ENCODE assay signal across 9 cellular contexts in genomic region chr5:37734114-37734513, GRCh38.
"Had no signal": no experiment of that assay in that cellular context is flagged by ENCODE, and none has a peak within 500 bp of the region (broad histone marks: within the 10 kb centered on the region; RNA-seq: fewer than 3 reads in every experiment).

No MANE protein-coding gene starts in this region.

- H3K9ac ChIP-seq: GM23248 had no signal

- H3K4me1 ChIP-seq: HAP-1 had no signal

- H3K36me3 ChIP-seq: HAP-1 had no signal

- H3K9me3 ChIP-seq: HAP-1 had no signal

- H2AFZ ChIP-seq: GM23248 had no signal

- H3K4me3 ChIP-seq: GM23248, HAP-1 had no signal

- DNase-seq: GM23248, GOT3, H7, HFFc6, Kasumi-1, KG1 had no signal

- ATAC-seq: HCT116 had no signal

- H3K27ac ChIP-seq: GM23248, HL-60 had no signal
